8 cellular contexts compared by ENCODE assay signal in genomic region chr5:179023528-179024189, GRCh38. TPM values are rescaled to one million over a fixed set of nuclear protein-coding genes. Genes with fewer than 3 reads are reported as not detected.
DNase-seq lines count a peak whose midpoint lies in the region; ATAC-seq and TF ChIP-seq lines count a peak whose summit lies in the region.

ZNF879 (plus strand) TSS chr5:179023804; CDS start chr5:179025005, 1,201 bp downstream.

- peak within 1 kb of the TSS; percentile 90 for H3K27ac Mint-ChIP-seq in activated naive CD4-positive, alpha-beta T cell treated with anti-CD3 and anti-CD28 coated beads for 36 hours

- no peaks in the 10 kb centered on the region for H3F3A ChIP-seq in neural cell (ENCODE audit: insufficient read depth, low read length, poor library complexity, severe bottlenecking)

- H3K4me2 ChIP-seq in neural cell (ENCODE audit: low read length) = peak within 1 kb of the TSS; percentile 84

- H3K9ac ChIP-seq in HUES6 (ENCODE audit: low read length) (peak within 1 kb of the TSS; percentile 25), neural cell (ENCODE audit: low read length) (peak within 1 kb of the TSS; percentile 67)

- no peaks in the 10 kb centered on the region for H3K79me2 ChIP-seq in neural cell (replicated peaks; ENCODE audit: insufficient read depth, low read length)

- H3K9me2 ChIP-seq in neural cell (ENCODE audit: insufficient read depth, low read length) = no peaks in the 10 kb centered on the region

- H3K9me3 ChIP-seq in HUES6 (ENCODE audit: control insufficient read depth, insufficient read depth, low read depth, low read length) = peaks cover 41% of the 10 kb centered on the region
- H3K9me3 ChIP-seq in SJSA1 (replicated peaks) = peaks cover 57% of the 10 kb centered on the region
- H3K9me3 ChIP-seq in neural cell (ENCODE audit: low read length) = peaks cover 7% of the 10 kb centered on the region

- intact Hi-C loops in activated naive CD4-positive, alpha-beta T cell treated with anti-CD3 and anti-CD28 coated beads for 36 hours (cut with micrococcal nuclease) = loop anchor here (1.0 to 5.0 kb wide), 6 partner anchors 37 to 396 kb away; partner anchors contain the start of genes CLK4, ZFP2, ZNF354A and ZNF354B

- H3K36me3 ChIP-seq in HUES6 (ENCODE audit: control insufficient read depth, insufficient read depth, low read length) = peaks cover 22% of the 10 kb centered on the region
- no peaks in the 10 kb centered on the region for H3K36me3 ChIP-seq in SJSA1
- H3K36me3 ChIP-seq in neural cell (ENCODE audit: insufficient read depth, low read length) = peaks cover under 1% of the 10 kb centered on the region

- peaks cover 21% of the 10 kb centered on the region for H3K9me3 Mint-ChIP-seq in activated naive CD4-positive, alpha-beta T cell treated with anti-CD3 and anti-CD28 coated beads for 36 hours

- H3K4me1 Mint-ChIP-seq in activated naive CD4-positive, alpha-beta T cell treated with anti-CD3 and anti-CD28 coated beads for 36 hours (ENCODE audit: low read depth) = peaks cover 7% of the 10 kb centered on the region

- TF ChIP-seq CTCF in AG09319 (IDR thresholded peaks at IDR 0.05; ENCODE audit: low read depth, low read length) = no peak
- TF ChIP-seq CTCF in neural cell (IDR thresholded peaks at IDR 0.05; ENCODE audit: poor library complexity, severe bottlenecking) = peak; percentile 26

- H3K4me3 ChIP-seq in HUES6 (ENCODE audit: low read depth, low read length) = peak within 1 kb of the TSS; percentile 80
- peak within 1 kb of the TSS; percentile 29 for H3K4me3 ChIP-seq in SJSA1
- H3K4me3 ChIP-seq in neural cell (ENCODE audit: low read length) = peak within 1 kb of the TSS; percentile 70

- H3K27ac ChIP-seq in HUES6 (ENCODE audit: low read depth, low read length) (no peak within 1 kb of the TSS), SJSA1 (no peak within 1 kb of the TSS), neural cell (ENCODE audit: low read length) (peak within 1 kb of the TSS; percentile 20)

- ATAC-seq in GM19463 (IDR thresholded peaks at IDR 0.05; ENCODE audit: unreplicated experiment) = peak; percentile 69
- ATAC-seq in stimulated activated naive CD8-positive, alpha-beta T cell treated with anti-CD3 and anti-CD28 coated beads, Interleukin-15, Interleukin-2, amounts not matched to agents 100 U/mL and 50 U/mL, for 24 hours = peak; percentile 94

- peaks cover 1% of the 10 kb centered on the region for H3K27me3 Mint-ChIP-seq in activated naive CD4-positive, alpha-beta T cell treated with anti-CD3 and anti-CD28 coated beads for 36 hours (ENCODE audit: low read depth)

- CTCF ChIA-PET in activated naive CD4-positive, alpha-beta T cell treated with anti-CD3 and anti-CD28 coated beads for 36 hours (lab: Charles Lee) = interaction anchor here (1.6 kb wide), 1 partner anchor 36 kb away, joined by 3 read pairs; the partner anchor contains the start of gene ZNF354C

- H3K4me1 ChIP-seq in HUES6 (ENCODE audit: control insufficient read depth, insufficient read depth, low read length) (no peaks in the 10 kb centered on the region), SJSA1 (replicated peaks) (no peaks in the 10 kb centered on the region)

- peak within 1 kb of the TSS; percentile 97 for H3K4me3 Mint-ChIP-seq in activated naive CD4-positive, alpha-beta T cell treated with anti-CD3 and anti-CD28 coated beads for 36 hours

- H3K36me3 Mint-ChIP-seq in activated naive CD4-positive, alpha-beta T cell treated with anti-CD3 and anti-CD28 coated beads for 36 hours (ENCODE audit: low read depth) = peaks cover 37% of the 10 kb centered on the region

- TF ChIP-seq RAD21 in neural cell (conservative IDR thresholded peaks at IDR 0.05) = peak; percentile 47

- no peaks in the 10 kb centered on the region for H4K20me1 ChIP-seq in neural cell (ENCODE audit: insufficient read depth)

- no peak for TF ChIP-seq EP300 in neural cell (conservative IDR thresholded peaks at IDR 0.05; ENCODE audit: poor library complexity, severe bottlenecking)

- DNase-seq in AG09319 (ENCODE audit: extremely low read depth, low read depth) (peak; percentile 82), SJSA1 (ENCODE audit: low read depth in 1 of 2, low spot score in 2 of 2) (no peak), foreskin melanocyte (peak; percentile 90)
- DNase-seq in activated naive CD4-positive, alpha-beta T cell treated with anti-CD3 and anti-CD28 coated beads for 36 hours = peak; percentile 95
- DNase-seq in stimulated activated naive CD8-positive, alpha-beta T cell treated with anti-CD3 and anti-CD28 coated beads, Interleukin-15, Interleukin-2, amounts not matched to agents 100 U/mL and 50 U/mL, for 24 hours = peak; percentile 92

- H3K27me3 ChIP-seq in HUES6 (ENCODE audit: control insufficient read depth, insufficient read depth, low read length) (no peaks in the 10 kb centered on the region), SJSA1 (replicated peaks) (no peaks in the 10 kb centered on the region), neural cell (ENCODE audit: insufficient read depth, low read depth, low read length) (no peaks in the 10 kb centered on the region)

- peak within 1 kb of the TSS; percentile 74 for H2AFZ ChIP-seq in neural cell (ENCODE audit: low read depth, low read length)

TF ChIP-seq in neural cell, 6 proteins besides CTCF, POLR2A, EP300 and RAD21:
- TF ChIP-seq REST (IDR thresholded peaks at IDR 0.05; ENCODE audit: borderline replicate concordance) = no peak
- TF ChIP-seq EZH2 (IDR thresholded peaks at IDR 0.05; ENCODE audit: borderline replicate concordance, insufficient read depth, low read length, poor library complexity, severe bottlenecking) = no peak
- peak; percentile 57 for TF ChIP-seq SMC3 (conservative IDR thresholded peaks at IDR 0.05; ENCODE audit: poor library complexity)
- peak; percentile 73 for TF ChIP-seq MXI1 (conservative IDR thresholded peaks at IDR 0.05; ENCODE audit: poor library complexity, severe bottlenecking)
- peak; percentile 86 for TF ChIP-seq POLR2AphosphoS5 (IDR thresholded peaks at IDR 0.05)
- TF ChIP-seq TAF1 (IDR thresholded peaks at IDR 0.05; ENCODE audit: low read depth) = peak; percentile 34

RNA-seq across cellular contexts. Expression of gene ZNF879, which starts in this region (rescaled TPM):
- not detected in 2 replicates for total RNA-seq in SJSA1 (2014; rRNA removed; shearing (Covaris generic))
- 1 to 10 TPM; 1.8 to 2.0 TPM for total RNA-seq in activated naive CD4-positive, alpha-beta T cell treated with anti-CD3 and anti-CD28 coated beads for 36 hours
- 18.7 and 21.0 TPM in 2 replicates for polyA plus RNA-seq in neural cell
- 36.7 and 37.5 TPM in 2 replicates for polyA minus RNA-seq in neural cell

Comparison
In these comparisons a context has a peak if more than half of its experiments do, and no peak if none do; other contexts are left out.
1. DNase-seq: peak in AG09319 (single experiment), activated naive CD4-positive, alpha-beta T cell treated with anti-CD3 and anti-CD28 coated beads for 36 hours (single experiment), foreskin melanocyte (single experiment) and stimulated activated naive CD8-positive, alpha-beta T cell treated with anti-CD3 and anti-CD28 coated beads, Interleukin-15, Interleukin-2, amounts not matched to agents 100 U/mL and 50 U/mL, for 24 hours (single experiment); none in SJSA1 (0 of 2).
2. H3K4me3 ChIP-seq: peak in every context shown above with its lines; median percentile 80 in HUES6; 70 in neural cell; 29 in SJSA1.